ENCODE assay signal across 8 cellular contexts in the genomic region with DNA sequence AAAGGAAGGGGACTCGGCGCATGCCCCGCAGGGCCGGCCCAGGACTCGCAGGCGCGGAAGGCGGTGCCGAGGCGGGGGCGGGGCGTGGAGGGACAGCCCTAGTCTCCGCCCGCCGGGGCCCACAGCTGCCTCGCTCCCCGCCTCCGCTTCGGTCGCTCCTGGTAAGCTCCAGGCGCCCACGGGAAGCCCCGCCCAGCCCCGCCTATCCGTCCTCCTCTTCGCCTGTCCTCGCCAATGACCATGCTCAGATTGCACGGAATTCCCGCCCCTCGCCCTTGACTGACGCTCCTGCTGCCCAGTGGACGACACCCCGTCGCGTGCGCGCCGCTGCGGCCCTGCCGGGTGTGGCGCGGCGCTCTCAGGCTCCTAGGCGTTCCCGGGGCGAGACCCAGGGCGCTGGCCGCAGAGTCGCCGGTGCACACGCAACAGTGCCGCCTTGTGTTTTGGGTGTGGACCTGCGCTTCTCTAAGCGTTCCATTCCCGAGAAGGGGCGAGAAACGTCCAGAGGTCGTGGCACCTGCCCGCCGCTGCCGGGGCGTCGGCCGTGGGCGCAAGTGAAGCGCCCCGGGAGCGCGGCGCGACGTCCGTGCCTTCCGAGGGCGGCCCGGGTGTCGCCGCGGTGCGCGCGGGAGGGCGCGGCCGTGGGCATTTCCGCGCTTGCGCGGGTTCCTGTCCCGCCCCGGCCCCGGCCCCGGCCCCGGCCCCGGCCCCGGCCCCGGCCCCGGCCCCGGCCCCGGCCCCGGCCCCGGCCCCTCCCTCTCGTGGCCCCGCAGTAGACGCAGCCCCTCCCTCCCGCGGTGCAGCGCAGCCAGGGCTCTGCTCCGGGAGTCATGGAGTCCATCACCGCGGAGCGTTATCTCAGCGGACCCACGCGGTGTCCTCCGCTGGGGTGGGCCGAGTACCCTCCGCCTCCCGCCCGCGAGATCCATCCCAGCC. TPM values are rescaled to one million over a fixed set of nuclear protein-coding genes. Genes with fewer than 3 reads are reported as not detected.
DNase-seq lines count a peak whose midpoint lies in the region; ATAC-seq, FAIRE-seq and TF ChIP-seq lines count a peak whose summit lies in the region.
"Not testable (repeated sequence)": the region's sequence is repeated elsewhere in the genome, so short reads cannot be mapped to it uniquely, and the experiment has no call there.

No MANE protein-coding gene starts in this region.

- not testable (repeated sequence) for H3K36me3 Mint-ChIP-seq in activated CD8-positive, alpha-beta memory T cell treated with anti-CD3 and anti-CD28 coated beads, Interleukin-2, amount 10 ng/mL, durations not matched to agents 7 days and 5 days

- DNase-seq in activated CD8-positive, alpha-beta memory T cell treated with anti-CD3 and anti-CD28 coated beads, Interleukin-2, amount 10 ng/mL, durations not matched to agents 7 days and 5 days: peak; percentile 41
- not testable (repeated sequence) for DNase-seq in fibroblast of pulmonary artery (ENCODE audit: low read depth); omental fat pad (ENCODE audit: low spot score)

- peak; percentile 81 for FAIRE-seq in A204.1 (lab: Jason Lieb, UNC)

- not testable (repeated sequence) for H3K4me3 Mint-ChIP-seq in activated CD8-positive, alpha-beta memory T cell treated with anti-CD3 and anti-CD28 coated beads, Interleukin-2, amount 10 ng/mL, durations not matched to agents 7 days and 5 days

- not testable (repeated sequence) for TF ChIP-seq CTCF in fibroblast of pulmonary artery (IDR thresholded peaks at IDR 0.05; ENCODE audit: low read length, missing control alignments); omental fat pad (IDR thresholded peaks at IDR 0.05)

- CTCF ChIA-PET in activated CD8-positive, alpha-beta memory T cell treated with anti-CD3 and anti-CD28 coated beads, Interleukin-2, amount 10 ng/mL, durations not matched to agents 7 days and 5 days (lab: Charles Lee): not testable (repeated sequence)

- not testable (repeated sequence) for H3K27me3 Mint-ChIP-seq in activated CD8-positive, alpha-beta memory T cell treated with anti-CD3 and anti-CD28 coated beads, Interleukin-2, amount 10 ng/mL, durations not matched to agents 7 days and 5 days

- not testable (repeated sequence) for H3K4me1 Mint-ChIP-seq in activated CD8-positive, alpha-beta memory T cell treated with anti-CD3 and anti-CD28 coated beads, Interleukin-2, amount 10 ng/mL, durations not matched to agents 7 days and 5 days

- H3K4me3 ChIP-seq in fibroblast of pulmonary artery (replicated peaks; ENCODE audit: low read depth, low read length): peak overlapping the region; percentile 36

- H3K9me3 Mint-ChIP-seq in activated CD8-positive, alpha-beta memory T cell treated with anti-CD3 and anti-CD28 coated beads, Interleukin-2, amount 10 ng/mL, durations not matched to agents 7 days and 5 days (ENCODE audit: low read depth): not testable (repeated sequence)

- not testable (repeated sequence) for H3K27ac Mint-ChIP-seq in activated CD8-positive, alpha-beta memory T cell treated with anti-CD3 and anti-CD28 coated beads, Interleukin-2, amount 10 ng/mL, durations not matched to agents 7 days and 5 days

- peak; percentile 68 for ATAC-seq in GM18868 (IDR thresholded peaks at IDR 0.05; ENCODE audit: unreplicated experiment)
- peak; percentile 60 for ATAC-seq in GM21526 (IDR thresholded peaks at IDR 0.05; ENCODE audit: low FRiP score, unreplicated experiment)
- peak; percentile 62 for ATAC-seq in HG02943 (IDR thresholded peaks at IDR 0.05; ENCODE audit: low read depth, unreplicated experiment)
- ATAC-seq in HG03520 (IDR thresholded peaks at IDR 0.05; ENCODE audit: unreplicated experiment): peak; percentile 65
- ATAC-seq in activated CD8-positive, alpha-beta memory T cell treated with anti-CD3 and anti-CD28 coated beads, Interleukin-2, amount 10 ng/mL, durations not matched to agents 7 days and 5 days: peak; percentile 80
- ATAC-seq in omental fat pad (ENCODE audit: low FRiP score): peak; percentile 83

RNA-seq across cellular contexts. Expression of a gene that starts 8.1 kb away (rescaled TPM):
- total RNA-seq in activated CD8-positive, alpha-beta memory T cell treated with anti-CD3 and anti-CD28 coated beads, Interleukin-2, amount 10 ng/mL, durations not matched to agents 7 days and 5 days: 1,000 to 10,000 TPM; 2,013 to 2,356 TPM
- 1,000 to 10,000 TPM; 6,220 to 8,957 (median 7,673) TPM for total RNA-seq in omental fat pad

RNA-seq across cellular contexts. Expression of a gene that starts 11.0 kb away (rescaled TPM):
- 10 to 100 TPM; 64.6 to 70.2 TPM for total RNA-seq in activated CD8-positive, alpha-beta memory T cell treated with anti-CD3 and anti-CD28 coated beads, Interleukin-2, amount 10 ng/mL, durations not matched to agents 7 days and 5 days
- total RNA-seq in omental fat pad: 10 to 100 TPM; 25.7 to 61.8 (median 53.2) TPM

RNA-seq across cellular contexts. Expression of a gene that starts 15.6 kb away (rescaled TPM):
- total RNA-seq in activated CD8-positive, alpha-beta memory T cell treated with anti-CD3 and anti-CD28 coated beads, Interleukin-2, amount 10 ng/mL, durations not matched to agents 7 days and 5 days: 1,000 to 10,000 TPM; 1,602 to 2,011 TPM
- total RNA-seq in omental fat pad: 1,000 to 10,000 TPM in 1 of 4 donors, 100 to 1,000 TPM in 3; 496 to 1,133 (median 729) TPM

RNA-seq across cellular contexts. Expression of a gene that starts 19.0 kb away (rescaled TPM):
- 10 to 100 TPM; 18.4 to 19.6 TPM for total RNA-seq in activated CD8-positive, alpha-beta memory T cell treated with anti-CD3 and anti-CD28 coated beads, Interleukin-2, amount 10 ng/mL, durations not matched to agents 7 days and 5 days
- 10 to 100 TPM; 33.4 to 47.3 (median 38.8) TPM for total RNA-seq in omental fat pad

RNA-seq across cellular contexts. Expression of a gene that starts 21.3 kb away (rescaled TPM):
- 10 to 100 TPM; 77.1 to 90.2 TPM for total RNA-seq in activated CD8-positive, alpha-beta memory T cell treated with anti-CD3 and anti-CD28 coated beads, Interleukin-2, amount 10 ng/mL, durations not matched to agents 7 days and 5 days
- total RNA-seq in omental fat pad: 10 to 100 TPM; 20.8 to 76.3 (median 33.1) TPM
